In the genomic region with DNA sequence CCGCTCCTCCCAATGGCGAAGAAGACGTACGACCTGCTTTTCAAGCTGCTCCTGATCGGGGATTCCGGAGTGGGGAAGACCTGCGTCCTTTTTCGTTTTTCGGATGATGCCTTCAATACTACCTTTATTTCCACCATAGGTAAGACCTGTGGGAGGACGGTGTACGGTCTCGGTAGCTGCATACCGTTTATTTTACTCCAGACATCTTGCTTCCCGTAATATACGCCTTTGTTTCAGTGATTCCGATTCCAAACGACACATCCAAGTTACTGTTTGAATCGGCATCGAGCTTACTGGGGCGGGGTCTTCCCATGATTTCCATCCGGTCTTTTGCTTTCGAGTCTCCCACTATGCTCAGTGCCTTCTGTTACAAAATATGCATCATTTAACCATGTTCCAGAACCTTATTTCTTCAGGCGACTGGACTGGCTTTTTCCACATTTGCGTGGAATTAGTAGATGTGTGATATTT, we compare ENCODE assay signal across 8 cellular contexts.
DNase-seq lines count a peak whose midpoint lies in the region; ATAC-seq, FAIRE-seq and TF ChIP-seq lines count a peak whose summit lies in the region.

No MANE protein-coding gene starts in this region.

- no peak for TF ChIP-seq CTCF in choroid plexus epithelial cell (conservative IDR thresholded peaks at IDR 0.05; ENCODE audit: low read depth, low read length)

- FAIRE-seq in GM19239 (lab: Jason Lieb, UNC) = peak; percentile 63

- DNase-seq in GM19239 (ENCODE audit: insufficient read length, low spot score) = no peak
- DNase-seq in NCI-H748 (lab: John Stamatoyannopoulos, UW; ENCODE audit: unreplicated experiment) = peak; percentile 72
- no peak for DNase-seq in choroid plexus epithelial cell (ENCODE audit: low read depth)
- no peak for DNase-seq in GF-D8 (lab: John Stamatoyannopoulos, UW)
- DNase-seq in HuH-7.5 (ENCODE audit: low spot score) = no peak

- no peaks in the 10 kb centered on the region for H3K27me3 ChIP-seq in mucosa of stomach (ENCODE audit: control insufficient read depth, insufficient read depth, low read length)

- no peaks in the 10 kb centered on the region for H3K36me3 ChIP-seq in mucosa of stomach (ENCODE audit: control insufficient read depth, insufficient read depth, low read length)

- peak overlapping the region; percentile 82 for H3K9ac ChIP-seq in mucosa of stomach (ENCODE audit: low read length)

- H3K9me3 ChIP-seq in mucosa of stomach (ENCODE audit: control insufficient read depth, low read length) = no peaks in the 10 kb centered on the region

- ATAC-seq in GM18517 (IDR thresholded peaks at IDR 0.05; ENCODE audit: unreplicated experiment) (no peak), HG03045 (IDR thresholded peaks at IDR 0.05; ENCODE audit: unreplicated experiment) (no peak)

- H3K4me3 ChIP-seq in choroid plexus epithelial cell (ENCODE audit: low read depth, low read length) (peak overlapping the region; percentile 99), mucosa of stomach (ENCODE audit: low read length) (peak overlapping the region; percentile 83)

- H3K4me1 ChIP-seq in mucosa of stomach (ENCODE audit: control insufficient read depth, insufficient read depth, low read length) = peaks cover 12% of the 10 kb centered on the region
